Comparison of ENCODE assay signal across 9 cellular contexts in the genomic region with DNA sequence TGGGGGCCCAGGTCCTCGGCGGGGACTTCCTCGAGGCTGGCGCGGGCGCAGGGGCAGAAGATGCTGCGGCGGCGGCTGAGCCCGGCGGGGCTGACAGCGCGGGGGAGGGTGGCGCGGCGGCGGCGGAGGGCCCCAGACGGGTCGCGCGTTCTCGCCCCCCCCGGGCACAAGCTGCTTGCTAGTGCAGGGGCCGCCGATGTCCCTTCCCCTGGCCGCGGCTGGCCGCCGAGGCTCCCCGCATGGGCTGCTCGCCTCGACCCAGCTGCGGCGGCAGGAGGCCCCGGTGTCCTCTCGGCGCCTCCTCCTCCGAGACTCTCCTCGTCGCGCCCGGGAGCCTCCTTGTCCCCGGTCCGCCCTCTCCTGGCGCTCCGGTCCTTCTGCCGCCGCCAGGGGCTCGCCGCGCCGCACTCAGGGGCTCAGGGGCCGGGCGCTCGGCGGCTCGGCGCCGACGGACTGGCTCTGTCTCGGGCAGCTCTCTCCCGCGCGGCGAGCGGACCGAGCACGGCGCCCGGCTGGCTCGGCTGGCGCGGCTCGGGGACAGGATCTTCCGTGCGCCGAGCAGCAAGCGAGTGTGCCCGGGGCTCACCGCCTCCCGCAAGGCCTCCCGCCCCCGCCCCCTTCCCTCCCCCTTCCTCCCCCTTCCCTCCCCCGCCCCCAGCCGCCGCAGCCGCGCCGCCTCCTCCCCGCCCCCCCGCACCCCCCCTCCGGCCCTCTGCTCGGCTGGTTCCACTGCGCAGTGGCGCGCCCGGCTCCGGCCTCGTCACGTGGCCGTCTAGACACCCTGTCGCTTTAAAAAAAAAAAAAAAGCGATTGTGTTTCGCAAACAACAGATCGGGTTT. TPM values are rescaled to one million over a fixed set of nuclear protein-coding genes. Genes with fewer than 3 reads are reported as not detected.
DNase-seq lines count a peak whose midpoint lies in the region; ATAC-seq, FAIRE-seq and TF ChIP-seq lines count a peak whose summit lies in the region.
"Had no signal": no experiment of that assay in that cellular context is flagged by ENCODE, and none has a peak within 500 bp of the region (broad histone marks: within the 10 kb centered on the region; RNA-seq: fewer than 3 reads in every experiment).

No MANE protein-coding gene starts in this region.

- H2BK12ac ChIP-seq in H1 (ENCODE audit: low read depth, low read length): no peak overlapping the region

- H4K20me1 ChIP-seq in H1 (replicated peaks in 1 of 2; ENCODE audit: control insufficient read depth in 1 of 2, insufficient read depth in 2 of 2, low read length in 2 of 2): peaks cover 16 to 20% of the 10 kb centered on the region in 2 experiments

- H3K23ac ChIP-seq in H1 (ENCODE audit: insufficient read length) (no peak overlapping the region), mesendoderm (ENCODE audit: low read length) (peak overlapping the region; percentile 53)

- H3K4me2 ChIP-seq in H1 (ENCODE audit: insufficient read depth in 1 of 2, low read depth in 2 of 2, low read length in 2 of 2) (peak overlapping the region; percentile 80 to 81), mesendoderm (ENCODE audit: low read length) (no peak overlapping the region)

- POLR2A ChIA-PET in CD4-positive, alpha-beta memory T cell (lab: Charles Lee; ENCODE audit: partially characterized antibody): interaction anchor here (0.6 to 10.3 kb wide), 28 partner anchors 8 to 1050 kb away, joined by 3 to 118 read pairs (median 5); a partner anchor contains a TSS
- POLR2A ChIA-PET in H1 (lab: Charles Lee; ENCODE audit: partially characterized antibody): interaction anchor here (0.6 to 2.6 kb wide), 20 partner anchors 11 to 536 kb away, joined by 3 to 17 read pairs (median 5); a partner anchor contains a TSS

- H3K36me3 Mint-ChIP-seq in CD4-positive, alpha-beta memory T cell: peaks cover 4 to 35% of the 10 kb centered on the region in 2 donors

- H2BK15ac ChIP-seq in H1 (ENCODE audit: low read length): no peak overlapping the region
- no peak overlapping the region for H2BK15ac ChIP-seq in mesendoderm (replicated peaks; ENCODE audit: low read depth)

- H3K27ac Mint-ChIP-seq in CD4-positive, alpha-beta memory T cell: peak overlapping the region; percentile 95 to 100 (median 98)

- no peaks in the 10 kb centered on the region for H3K27me3 ChIP-seq in CD4-positive, alpha-beta memory T cell (ENCODE audit: insufficient read depth, low read length)
- H3K27me3 ChIP-seq in H1 (replicated peaks in 1 of 4; ENCODE audit: control insufficient read depth in 3 of 4, extremely low read depth in 1 of 4, insufficient read depth in 3 of 4, low read length in 3 of 4) (peaks cover 0 to 46% (median 23%) of the 10 kb centered on the region in 4 experiments; a peak in 5 of 7 replicates), mesendoderm (ENCODE audit: insufficient read depth, low read length, poor library complexity) (no peaks in the 10 kb centered on the region)

- no peaks in the 10 kb centered on the region for H3K36me3 ChIP-seq in CD4-positive, alpha-beta memory T cell (ENCODE audit: insufficient read depth, low read length)
- H3K36me3 ChIP-seq in H1 (ENCODE audit: control insufficient read depth in 2 of 4, insufficient read depth in 4 of 4, low read length in 3 of 4) (no peaks in the 10 kb centered on the region), mesendoderm (ENCODE audit: control insufficient read depth, insufficient read depth, low read length) (peaks cover 9% of the 10 kb centered on the region)

- peak; percentile 42 for ATAC-seq in GM19455 (IDR thresholded peaks at IDR 0.05; ENCODE audit: unreplicated experiment)

- TF ChIP-seq RAD21 in H1 (IDR thresholded peaks at IDR 0.05 in 1 of 2, conservative IDR thresholded peaks at IDR 0.05 in 1 of 2; ENCODE audit: low read depth in 2 of 2, low read length in 2 of 2): no peak; a peak in 1 of 4 replicates

- peak; percentile 71 to 86 (median 75) for DNase-seq in CD4-positive, alpha-beta memory T cell
- DNase-seq in HK-2 (ENCODE audit: unreplicated experiment): peak; percentile 76
- peak; percentile 83 for DNase-seq in NOMO-1 treated with DMSO at 0.1 percent for 48 hours (lab: John Stamatoyannopoulos, UW; ENCODE audit: unreplicated experiment)
- DNase-seq in activated CD8-positive, alpha-beta memory T cell treated with anti-CD3 and anti-CD28 coated beads for 48 hours (ENCODE audit: low read depth in 2 of 3, low spot score in 2 of 3): peak in 2 of 3 experiments; percentile 49 to 54
- peak in 1 of 2 experiments; percentile 76 for DNase-seq in H1 (ENCODE audit: low read depth in 1 of 2, low spot score in 2 of 2)
- DNase-seq in mesendoderm: peak; percentile 97
- peak; percentile 63 to 69 for DNase-seq in stimulated activated CD8-positive, alpha-beta memory T cell treated with anti-CD3 and anti-CD28 coated beads, Interleukin-15, amount 100 ng/mL, for 48 hours (ENCODE audit: low read depth in 2 of 2)

- H4K5ac ChIP-seq in H1 (ENCODE audit: insufficient read length, low read depth, low read length): no peak overlapping the region
- H4K5ac ChIP-seq in mesendoderm (ENCODE audit: low read length): no peak overlapping the region

- H3K4me3 ChIP-seq in CD4-positive, alpha-beta memory T cell (ENCODE audit: low read length in 2 of 2): peak overlapping the region; percentile 52 to 64
- peak overlapping the region; percentile 71 to 79 (median 72) for H3K4me3 ChIP-seq in H1 (ENCODE audit: extremely low read depth in 1 of 4, insufficient read depth in 2 of 4, low read depth in 3 of 4, low read length in 4 of 4)
- H3K4me3 ChIP-seq in mesendoderm (ENCODE audit: low read length): peak overlapping the region; percentile 99

- intact Hi-C loops in CD4-positive, alpha-beta memory T cell (cut with micrococcal nuclease): loop anchor here (1.0 to 5.0 kb wide), 8 partner anchors 19 to 541 kb away; a partner anchor contains a TSS

- no peak overlapping the region for H4K91ac ChIP-seq in H1 (replicated peaks; ENCODE audit: insufficient read length, low read length)

- peak overlapping the region in 2 of 4 experiments; percentile 13 to 67; a peak in 4 of 7 replicates for H3K9ac ChIP-seq in H1 (replicated peaks in 1 of 4; ENCODE audit: extremely low read depth in 1 of 4, low read depth in 3 of 4, low read length in 3 of 4)
- peak overlapping the region; percentile 99 for H3K9ac ChIP-seq in mesendoderm (ENCODE audit: low read length)

- peak in 1 of 3 experiments; percentile 24; a peak in 2 of 4 replicates for TF ChIP-seq CTCF in H1 (IDR thresholded peaks at IDR 0.05; ENCODE audit: control extremely low read depth in 1 of 3, insufficient read depth in 1 of 3, low read depth in 1 of 3, low read length in 3 of 3)

- peaks cover 0 to 4% (median 0%) of the 10 kb centered on the region in 8 donors for H3K9me3 Mint-ChIP-seq in CD4-positive, alpha-beta memory T cell

- H2BK20ac ChIP-seq in H1 (ENCODE audit: low read length): no peak overlapping the region

- H3K79me2 ChIP-seq in H1 (ENCODE audit: control insufficient read depth in 1 of 2, insufficient read depth in 2 of 2, low read length in 2 of 2) (peaks cover 29 to 35% of the 10 kb centered on the region in 2 experiments), mesendoderm (ENCODE audit: control insufficient read depth, insufficient read depth, low read length) (peaks cover 51% of the 10 kb centered on the region)

- no peaks in the 10 kb centered on the region for H3K27me3 Mint-ChIP-seq in CD4-positive, alpha-beta memory T cell

- no peaks in the 10 kb centered on the region for H3K9me3 ChIP-seq in CD4-positive, alpha-beta memory T cell (ENCODE audit: control insufficient read depth in 1 of 2, low read length in 2 of 2)
- no peaks in the 10 kb centered on the region for H3K9me3 ChIP-seq in H1 (ENCODE audit: insufficient read depth in 2 of 2, low read depth in 1 of 2, low read length in 1 of 2)

- no peak; a peak in 1 of 3 replicates for TF ChIP-seq POLR2A in H1 (IDR thresholded peaks at IDR 0.05; ENCODE audit: control extremely low read depth in 1 of 2, low read depth in 2 of 2, low read length in 2 of 2)

- TF ChIP-seq EP300 in H1 (IDR thresholded peaks at IDR 0.05; ENCODE audit: borderline replicate concordance in 1 of 2, low read depth in 2 of 2, low read length in 2 of 2): no peak

- H3K4ac ChIP-seq in H1 (replicated peaks; ENCODE audit: insufficient read length, low read depth, low read length) (no peak overlapping the region), mesendoderm (ENCODE audit: low read depth, low read length) (peak overlapping the region; percentile 100)

- FAIRE-seq in H1 (lab: Jason Lieb, UNC): no peak
- FAIRE-seq: colon had no signal

- no peak overlapping the region for H2BK120ac ChIP-seq in H1 (replicated peaks; ENCODE audit: low read depth, low read length)
- H2BK120ac ChIP-seq in mesendoderm (ENCODE audit: low read depth, low read length): peak overlapping the region; percentile 98

- H3K18ac ChIP-seq in H1 (ENCODE audit: extremely low read depth, low read length) (peak overlapping the region; percentile 71), mesendoderm (ENCODE audit: low read length) (peak overlapping the region; percentile 100)

- H2BK5ac ChIP-seq in H1 (ENCODE audit: low read depth, low read length) (peak overlapping the region; percentile 75; the same call in 1 of the 2 replicates), mesendoderm (ENCODE audit: low read length) (peak overlapping the region; percentile 80)

- peaks cover 38 to 74% (median 42%) of the 10 kb centered on the region in 4 donors for H3K4me1 Mint-ChIP-seq in CD4-positive, alpha-beta memory T cell

- CTCF ChIA-PET in CD4-positive, alpha-beta memory T cell (lab: Charles Lee; ENCODE audit: partially characterized antibody): interaction anchor here (0.8 to 2.5 kb wide), 11 partner anchors 11 to 227 kb away, joined by 3 to 16 read pairs (median 3); no protein-coding TSS in a partner anchor
- CTCF ChIA-PET in H1 (lab: Charles Lee; ENCODE audit: partially characterized antibody): interaction anchor here (0.6 to 3.5 kb wide), 9 partner anchors 8 to 287 kb away, joined by 3 to 12 read pairs (median 5); no protein-coding TSS in a partner anchor

- H2AFZ ChIP-seq in H1 (ENCODE audit: low read length): no peak overlapping the region

- no peak overlapping the region for H3K56ac ChIP-seq in H1 (replicated peaks; ENCODE audit: insufficient read length, low read depth, low read length)
- peak overlapping the region; percentile 99 for H3K56ac ChIP-seq in mesendoderm (ENCODE audit: low read length)

- peaks cover 56% of the 10 kb centered on the region for H3K4me1 ChIP-seq in CD4-positive, alpha-beta memory T cell (ENCODE audit: insufficient read depth, low read length)
- H3K4me1 ChIP-seq in H1 (replicated peaks in 1 of 4; ENCODE audit: control insufficient read depth in 3 of 4, insufficient read depth in 4 of 4, low read length in 3 of 4): peaks cover 8 to 19% (median 10%) of the 10 kb centered on the region in 4 experiments
- H3K4me1 ChIP-seq in mesendoderm (ENCODE audit: control insufficient read depth, low read depth, low read length): peaks cover 12% of the 10 kb centered on the region

- 1% methylated on average over 25 of the region's 106 CpGs; no CpG with 5 or more reads in 1 of the 2 experiments for WGBS in H1 (ENCODE audit: extremely low coverage in 1 of 2, insufficient coverage in 1 of 2, insufficient read length in 1 of 2, insufficient replicate concordance in 2 of 2, low coverage in 1 of 2, low lambda C conversion rate in 2 of 2, missing lambda C conversion rate in 1 of 2), 2 experiments
- no CpG with 5 or more reads among the region's 106 CpGs for WGBS in mesendoderm (ENCODE audit: extremely low coverage, insufficient coverage, low lambda C conversion rate)

- no peak overlapping the region for H3K14ac ChIP-seq in H1 (ENCODE audit: insufficient read length)

- peaks cover 21% of the 10 kb centered on the region; the same call in 1 of the 2 replicates for H3K23me2 ChIP-seq in H1 (ENCODE audit: low read depth, low read length)

- peak overlapping the region; percentile 93 to 99 (median 96) for H3K4me3 Mint-ChIP-seq in CD4-positive, alpha-beta memory T cell

- H3K79me1 ChIP-seq in H1 (ENCODE audit: low read depth, low read length): no peaks in the 10 kb centered on the region
- no peaks in the 10 kb centered on the region for H3K79me1 ChIP-seq in mesendoderm (ENCODE audit: low read length)

- H4K8ac ChIP-seq in H1 (ENCODE audit: extremely low read depth, insufficient read depth, low read length): peak overlapping the region; percentile 59
- H4K8ac ChIP-seq in mesendoderm (ENCODE audit: low read depth, low read length): no peak overlapping the region

- H2AK5ac ChIP-seq in H1 (ENCODE audit: low read depth, low read length) (no peak overlapping the region), mesendoderm (ENCODE audit: low read length) (no peak overlapping the region)

- peak overlapping the region; percentile 74 for H3K27ac ChIP-seq in CD4-positive, alpha-beta memory T cell (ENCODE audit: low read depth, low read length)
- H3K27ac ChIP-seq in H1 (ENCODE audit: low read depth, low read length) (0 out of 2 replicates have a peak overlapping the region, but pooled peaks have one; percentile 12), mesendoderm (ENCODE audit: low read depth, low read length) (peak overlapping the region; percentile 100)

RNA-seq across cellular contexts. Expression of a gene that starts 0.9 kb away (rescaled TPM):
- total RNA-seq in CD4-positive, alpha-beta memory T cell: 10 to 100 TPM; 31.0 to 31.2 TPM
- polyA plus RNA-seq in CD4-positive, alpha-beta memory T cell: 1 to 10 TPM; 2.7 to 4.7 TPM
- total RNA-seq in H1 (2021; fragmentation: NEBNext Ultra II Directional; extraction: Animal tissue kit (Norgen Biotek cat#: 25700)): 13.8 and 15.5 TPM in 2 replicates
- polyA plus RNA-seq in H1 (2011; rRNA removed): 6.5 and 6.6 TPM in 2 replicates
- 6.1 TPM for polyA plus RNA-seq in H1 (2011; cell fraction: cytosol; rRNA removed)
- polyA plus RNA-seq in H1 (2011; cell fraction: nucleus; rRNA removed): 9.4 TPM
- polyA plus RNA-seq in H1 (2012, experiment 1 of 2): 3.7 to 4.5 TPM (median 4.3 TPM) in 4 replicates
- 4.8 TPM for polyA plus RNA-seq in H1 (2012, experiment 2 of 2)
- polyA plus RNA-seq in H1 (2013, experiment 1 of 2): 12.4 TPM
- 12.0 TPM for polyA plus RNA-seq in H1 (2013, experiment 2 of 2)
- 10.3 and 13.5 TPM in 2 replicates for polyA minus RNA-seq in H1 (2011; rRNA and poly(A)+ RNA removed)
- polyA minus RNA-seq in H1 (2011; cell fraction: cytosol; rRNA and poly(A)+ RNA removed): 9.7 TPM
- polyA minus RNA-seq in H1 (2011; cell fraction: nucleus; rRNA and poly(A)+ RNA removed): 9.4 TPM
- 25.8 TPM for polyA plus RNA-seq in mesendoderm (2013, experiment 1 of 2)
- 23.8 TPM for polyA plus RNA-seq in mesendoderm (2013, experiment 2 of 2)

Comparison
In these comparisons a context has a peak if more than half of its experiments do, and no peak if none do; other contexts are left out.
1. H3K27ac ChIP-seq: peak in every context shown above with its lines; median percentile 100 in mesendoderm; 74 in CD4-positive, alpha-beta memory T cell; 12 in H1.